Comparison of ENCODE assay signal across 8 cellular contexts in the genomic region with DNA sequence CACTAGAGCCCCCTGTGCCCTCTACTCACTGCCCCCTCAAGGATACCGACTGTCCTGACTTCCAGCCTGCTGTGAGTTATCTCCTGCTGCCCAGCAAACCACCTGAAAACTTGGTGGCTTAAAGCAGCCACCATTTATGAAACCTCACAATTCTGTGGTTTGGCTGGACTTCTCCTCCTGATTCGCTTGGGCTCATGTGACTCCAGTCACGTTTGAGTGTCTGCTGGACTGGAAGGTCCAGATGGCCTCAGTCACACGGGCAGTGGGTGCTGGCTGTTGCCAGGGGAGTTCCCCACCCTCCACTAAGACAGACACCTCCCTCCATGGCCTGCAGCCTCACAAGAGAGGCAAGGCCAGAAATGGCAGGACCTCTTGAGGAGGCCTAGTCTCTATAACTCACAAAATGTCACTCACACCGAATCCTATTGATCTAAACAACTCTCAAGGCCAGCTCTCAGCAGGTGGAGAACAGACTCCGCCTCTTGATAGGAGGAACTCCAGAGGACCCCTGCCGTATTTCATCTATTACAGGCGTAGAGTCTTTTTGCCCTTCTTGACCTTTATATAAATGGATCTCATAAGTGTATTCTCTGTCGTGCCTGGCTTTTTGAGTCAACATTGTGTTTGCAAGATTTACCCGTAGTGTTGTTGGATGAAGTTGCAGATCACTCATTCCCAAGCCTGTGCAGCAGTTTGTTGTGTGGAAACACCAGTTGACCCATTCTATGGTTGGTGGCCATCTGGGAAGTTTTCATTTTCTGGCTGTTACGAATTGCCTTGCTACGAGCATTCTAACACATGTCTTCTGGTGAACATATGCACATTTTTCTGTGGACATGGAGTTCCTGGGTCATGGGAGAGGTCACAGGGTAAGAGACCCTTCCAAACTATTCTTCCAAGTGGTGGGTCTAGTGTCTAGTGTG. TPM values are rescaled to one million over a fixed set of nuclear protein-coding genes. Genes with fewer than 3 reads are reported as not detected.
A peak's percentile ranks its signal among the peaks of the same experiment; 100 is the strongest.
DNase-seq lines count a peak whose midpoint lies in the region; ATAC-seq and TF ChIP-seq lines count a peak whose summit lies in the region.

No MANE protein-coding gene starts in this region.

- H3K9ac ChIP-seq in smooth muscle cell (ENCODE audit: low read depth): no peak overlapping the region

- no peak overlapping the region for H3K4me3 Mint-ChIP-seq in activated CD4-positive, alpha-beta memory T cell treated with anti-CD3 and anti-CD28 coated beads, Interleukin-2, amount 10 ng/mL, durations not matched to agents 7 days and 5 days
- H3K4me3 Mint-ChIP-seq in activated CD4-positive, alpha-beta memory T cell treated with anti-CD3 and anti-CD28 coated beads for 36 hours: no peak overlapping the region
- no peak overlapping the region for H3K4me3 Mint-ChIP-seq in activated CD4-positive, alpha-beta T cell treated with anti-CD3 and anti-CD28 coated beads, Interleukin-2, amount 10 ng/mL, durations not matched to agents 24 days and 14 days

- no peaks in the 10 kb centered on the region for H3K36me3 ChIP-seq in smooth muscle cell (ENCODE audit: low read depth)

- H3K4me1 Mint-ChIP-seq in activated CD4-positive, alpha-beta memory T cell treated with anti-CD3 and anti-CD28 coated beads, Interleukin-2, amount 10 ng/mL, durations not matched to agents 7 days and 5 days: peaks cover 24% of the 10 kb centered on the region
- peaks cover 32% of the 10 kb centered on the region for H3K4me1 Mint-ChIP-seq in activated CD4-positive, alpha-beta memory T cell treated with anti-CD3 and anti-CD28 coated beads for 36 hours (ENCODE audit: low read depth)
- H3K4me1 Mint-ChIP-seq in activated CD4-positive, alpha-beta T cell treated with anti-CD3 and anti-CD28 coated beads, Interleukin-2, amount 10 ng/mL, durations not matched to agents 24 days and 14 days: peaks cover 12% of the 10 kb centered on the region

- POLR2A ChIA-PET in activated CD4-positive, alpha-beta memory T cell treated with anti-CD3 and anti-CD28 coated beads, Interleukin-2, amount 10 ng/mL, durations not matched to agents 7 days and 5 days (lab: Charles Lee): no interaction called here
- POLR2A ChIA-PET in activated CD4-positive, alpha-beta memory T cell treated with anti-CD3 and anti-CD28 coated beads for 36 hours (lab: Charles Lee): no interaction called here

- DNase-seq in activated CD4-positive, alpha-beta memory T cell treated with anti-CD3 and anti-CD28 coated beads, Interleukin-2, amount 10 ng/mL, durations not matched to agents 7 days and 5 days: no peak
- no peak for DNase-seq in activated CD4-positive, alpha-beta memory T cell treated with anti-CD3 and anti-CD28 coated beads for 36 hours
- DNase-seq in epidermal melanocyte (ENCODE audit: insufficient read length, low spot score) (peak; percentile 61), smooth muscle cell (lab: John Stamatoyannopoulos, UW; ENCODE audit: unreplicated experiment) (no peak), DMS79 (lab: John Stamatoyannopoulos, UW) (no peak)
- no peak for DNase-seq in activated CD4-positive, alpha-beta T cell treated with anti-CD3 and anti-CD28 coated beads, Interleukin-2, amount 50 U/mL, for 4 hours
- no peak for DNase-seq in activated CD4-positive, alpha-beta T cell treated with anti-CD3 and anti-CD28 coated beads, Interleukin-2, amount 10 ng/mL, durations not matched to agents 24 days and 14 days

- H4K20me1 ChIP-seq in smooth muscle cell (ENCODE audit: low read depth): peaks cover 98% of the 10 kb centered on the region

- no peak overlapping the region for H2AFZ ChIP-seq in smooth muscle cell (ENCODE audit: low read depth)

- CTCF ChIA-PET in activated CD4-positive, alpha-beta memory T cell treated with anti-CD3 and anti-CD28 coated beads, Interleukin-2, amount 10 ng/mL, durations not matched to agents 7 days and 5 days (lab: Charles Lee): interaction anchor here (3.0 kb wide), 1 partner anchor 78 kb away, joined by 6 read pairs; no protein-coding TSS in a partner anchor
- CTCF ChIA-PET in activated CD4-positive, alpha-beta memory T cell treated with anti-CD3 and anti-CD28 coated beads for 36 hours (lab: Charles Lee): no interaction called here

- peak overlapping the region; percentile 70 for H3K27ac ChIP-seq in smooth muscle cell (ENCODE audit: low read depth)

- H3K79me2 ChIP-seq in smooth muscle cell (ENCODE audit: low read depth): peaks cover 94% of the 10 kb centered on the region

- H3K4me3 ChIP-seq in smooth muscle cell: no peak overlapping the region

- peaks cover 45% of the 10 kb centered on the region for H3K4me1 ChIP-seq in smooth muscle cell (ENCODE audit: low read depth)

- no peaks in the 10 kb centered on the region for H3K27me3 Mint-ChIP-seq in activated CD4-positive, alpha-beta memory T cell treated with anti-CD3 and anti-CD28 coated beads, Interleukin-2, amount 10 ng/mL, durations not matched to agents 7 days and 5 days
- H3K27me3 Mint-ChIP-seq in activated CD4-positive, alpha-beta memory T cell treated with anti-CD3 and anti-CD28 coated beads for 36 hours: no peaks in the 10 kb centered on the region
- no peaks in the 10 kb centered on the region for H3K27me3 Mint-ChIP-seq in activated CD4-positive, alpha-beta T cell treated with anti-CD3 and anti-CD28 coated beads, Interleukin-2, amount 10 ng/mL, durations not matched to agents 24 days and 14 days

- no peaks in the 10 kb centered on the region for H3K9me3 Mint-ChIP-seq in activated CD4-positive, alpha-beta memory T cell treated with anti-CD3 and anti-CD28 coated beads, Interleukin-2, amount 10 ng/mL, durations not matched to agents 7 days and 5 days
- no peaks in the 10 kb centered on the region for H3K9me3 Mint-ChIP-seq in activated CD4-positive, alpha-beta memory T cell treated with anti-CD3 and anti-CD28 coated beads for 36 hours
- H3K9me3 Mint-ChIP-seq in activated CD4-positive, alpha-beta T cell treated with anti-CD3 and anti-CD28 coated beads, Interleukin-2, amount 10 ng/mL, durations not matched to agents 24 days and 14 days: no peaks in the 10 kb centered on the region

- ATAC-seq in HG03064 (IDR thresholded peaks at IDR 0.05; ENCODE audit: low read depth, unreplicated experiment): peak; percentile 69

- H3K4me2 ChIP-seq in smooth muscle cell: peak overlapping the region; percentile 14

- peak overlapping the region; percentile 4 for H3K27ac Mint-ChIP-seq in activated CD4-positive, alpha-beta memory T cell treated with anti-CD3 and anti-CD28 coated beads, Interleukin-2, amount 10 ng/mL, durations not matched to agents 7 days and 5 days
- H3K27ac Mint-ChIP-seq in activated CD4-positive, alpha-beta memory T cell treated with anti-CD3 and anti-CD28 coated beads for 36 hours: no peak overlapping the region
- no peak overlapping the region for H3K27ac Mint-ChIP-seq in activated CD4-positive, alpha-beta T cell treated with anti-CD3 and anti-CD28 coated beads, Interleukin-2, amount 10 ng/mL, durations not matched to agents 24 days and 14 days

- no peaks in the 10 kb centered on the region for H3K27me3 ChIP-seq in smooth muscle cell (ENCODE audit: low read depth)

- no peak for TF ChIP-seq CTCF in smooth muscle cell (IDR thresholded peaks at IDR 0.05; ENCODE audit: borderline replicate concordance, insufficient read depth, poor library complexity, severe bottlenecking)

- H3K36me3 Mint-ChIP-seq in activated CD4-positive, alpha-beta memory T cell treated with anti-CD3 and anti-CD28 coated beads, Interleukin-2, amount 10 ng/mL, durations not matched to agents 7 days and 5 days (ENCODE audit: low read depth): no peaks in the 10 kb centered on the region
- no peaks in the 10 kb centered on the region for H3K36me3 Mint-ChIP-seq in activated CD4-positive, alpha-beta memory T cell treated with anti-CD3 and anti-CD28 coated beads for 36 hours
- H3K36me3 Mint-ChIP-seq in activated CD4-positive, alpha-beta T cell treated with anti-CD3 and anti-CD28 coated beads, Interleukin-2, amount 10 ng/mL, durations not matched to agents 24 days and 14 days (ENCODE audit: low read depth): peaks cover 2% of the 10 kb centered on the region

- H3K9me3 ChIP-seq in smooth muscle cell (replicated peaks; ENCODE audit: low read depth): no peaks in the 10 kb centered on the region

- peaks cover 22% of the 10 kb centered on the region for H3F3A ChIP-seq in smooth muscle cell (ENCODE audit: low read depth)

- intact Hi-C loops in activated CD4-positive, alpha-beta memory T cell treated with anti-CD3 and anti-CD28 coated beads for 36 hours (cut with micrococcal nuclease): no loop called here
- intact Hi-C loops in activated CD4-positive, alpha-beta T cell treated with anti-CD3 and anti-CD28 coated beads, Interleukin-2, amount 10 ng/mL, durations not matched to agents 24 days and 14 days (cut with micrococcal nuclease): no loop called here

- WGBS in smooth muscle cell (ENCODE audit: low lambda C conversion rate): 64% methylated on average over 12 of the region's 12 CpGs

RNA-seq across cellular contexts. Expression of a gene that starts 48.3 kb away (rescaled TPM):
- total RNA-seq in activated CD4-positive, alpha-beta memory T cell treated with anti-CD3 and anti-CD28 coated beads, Interleukin-2, amount 10 ng/mL, durations not matched to agents 7 days and 5 days: 10 to 100 TPM; 46.9 to 47.0 TPM
- 10 to 100 TPM; 28.5 to 29.2 TPM for total RNA-seq in activated CD4-positive, alpha-beta memory T cell treated with anti-CD3 and anti-CD28 coated beads for 36 hours
- 12.0 and 31.3 TPM in 2 replicates for total RNA-seq in smooth muscle cell
- polyA plus RNA-seq in smooth muscle cell: 24.2 and 28.9 TPM in 2 replicates
- total RNA-seq in activated CD4-positive, alpha-beta T cell treated with anti-CD3 and anti-CD28 coated beads, Interleukin-2, amount 10 ng/mL, durations not matched to agents 24 days and 14 days: 66.3 and 71.7 TPM in 2 replicates
